Comparison of ENCODE assay signal across 26 cellular contexts in genomic region chr5:179160584-179160983, GRCh38.
A peak's percentile ranks its signal among the peaks of the same experiment; 100 is the strongest.
DNase-seq lines count a peak whose midpoint lies in the region; ATAC-seq and TF ChIP-seq lines count a peak whose summit lies in the region.
"Had no signal": no experiment of that assay in that cellular context is flagged by ENCODE, and none has a peak within 500 bp of the region (broad histone marks: within the 10 kb centered on the region; RNA-seq: fewer than 3 reads in every experiment).

No MANE protein-coding gene starts in this region.

- no peaks in the 10 kb centered on the region for H3K4me1 ChIP-seq in GM23248 (ENCODE audit: insufficient read depth)
- no peaks in the 10 kb centered on the region for H3K4me1 ChIP-seq in PC-3 (ENCODE audit: insufficient read depth, low read length)

- H3K9me3 Mint-ChIP-seq in CD14-positive monocyte: peaks cover 5 to 37% (median 25%) of the 10 kb centered on the region in 7 donors
- peaks cover 13% of the 10 kb centered on the region for H3K9me3 Mint-ChIP-seq in activated CD4-positive, alpha-beta memory T cell treated with anti-CD3 and anti-CD28 coated beads for 36 hours
- H3K9me3 Mint-ChIP-seq: immature natural killer cell had no signal

- in situ Hi-C loops in GM23248 (cut with MboI): loop anchor here (10.0 kb wide), 2 partner anchors 184 to 334 kb away; partner anchors contain the start of gene ADAMTS2

- no peak for TF ChIP-seq CTCF in CD14-positive monocyte (IDR thresholded peaks at IDR 0.05)
- TF ChIP-seq CTCF in PC-3 (conservative IDR thresholded peaks at IDR 0.05; ENCODE audit: low read depth, low read length): no peak
- no peak for TF ChIP-seq CTCF in GM20000 (IDR thresholded peaks at IDR 0.05; ENCODE audit: extremely low read depth, missing control alignments)
- no peak for TF ChIP-seq CTCF in RWPE1 (conservative IDR thresholded peaks at IDR 0.05; ENCODE audit: low read depth)

- H3K36me3 ChIP-seq in GM23248 (ENCODE audit: low read depth) (0 out of 2 replicates have a peak, but pooled peaks cover 8% of the 10 kb centered on the region), PC-3 (ENCODE audit: low read depth, low read length) (no peaks in the 10 kb centered on the region)

- POLR2A ChIA-PET in PC-3 (lab: Charles Lee; ENCODE audit: unreplicated experiment): no interaction called here
- POLR2A ChIA-PET in activated CD4-positive, alpha-beta memory T cell treated with anti-CD3 and anti-CD28 coated beads for 36 hours (lab: Charles Lee): no interaction called here
- POLR2A ChIA-PET in RWPE1 (lab: Yijun Ruan, JAX; ENCODE audit: low non-redundant PET): no interaction called here

- CTCF ChIA-PET in PC-3 (lab: Charles Lee): no interaction called here
- CTCF ChIA-PET in activated CD4-positive, alpha-beta memory T cell treated with anti-CD3 and anti-CD28 coated beads for 36 hours (lab: Charles Lee): no interaction called here
- CTCF ChIA-PET in RWPE1 (lab: Yijun Ruan, JAX): interaction anchor here (1.1 kb wide), 1 partner anchor 133 kb away, joined by 3 read pairs; no protein-coding TSS in a partner anchor

- no peaks in the 10 kb centered on the region for H4K20me1 ChIP-seq in GM23248 (ENCODE audit: insufficient read depth)
- H4K20me1 ChIP-seq in PC-3 (ENCODE audit: low read length): no peaks in the 10 kb centered on the region

- BruUV-seq in PC-3 (replicated peaks; lab: Mats Ljungman, UMichigan): no TSS peak

- H3K9ac ChIP-seq in GM23248: no peak overlapping the region
- no peak overlapping the region for H3K9ac ChIP-seq in PC-3 (ENCODE audit: low read length)
- H3K9ac ChIP-seq: KMS-11 had no signal

- no peak for ATAC-seq in PC-3
- ATAC-seq: esophagus mucosa, left lobe of liver had no signal

- no peaks in the 10 kb centered on the region for H3K4me1 Mint-ChIP-seq in CD14-positive monocyte
- H3K4me1 Mint-ChIP-seq in activated CD4-positive, alpha-beta memory T cell treated with anti-CD3 and anti-CD28 coated beads for 36 hours (ENCODE audit: low read depth): no peaks in the 10 kb centered on the region
- H3K4me1 Mint-ChIP-seq: activated naive CD8-positive, alpha-beta T cell treated with anti-CD3 and anti-CD28 coated beads, Interleukin-2, amount 10 ng/mL, durations not matched to agents 7 days and 5 days; endodermal cell; immature natural killer cell had no signal

- no peaks in the 10 kb centered on the region for H3K27me3 ChIP-seq in GM23248 (replicated peaks; ENCODE audit: insufficient read depth)
- no peaks in the 10 kb centered on the region; the same call in 1 of the 2 replicates for H3K27me3 ChIP-seq in PC-3 (ENCODE audit: low read length)

- H3K4me3 Mint-ChIP-seq in CD14-positive monocyte: no peak overlapping the region
- H3K4me3 Mint-ChIP-seq in activated CD4-positive, alpha-beta memory T cell treated with anti-CD3 and anti-CD28 coated beads for 36 hours: no peak overlapping the region
- H3K4me3 Mint-ChIP-seq: activated naive CD8-positive, alpha-beta T cell treated with anti-CD3 and anti-CD28 coated beads, Interleukin-2, amount 10 ng/mL, durations not matched to agents 7 days and 5 days; endodermal cell; immature natural killer cell had no signal

- H3K9me2 ChIP-seq in GM23248 (ENCODE audit: insufficient read depth): no peaks in the 10 kb centered on the region
- no peaks in the 10 kb centered on the region for H3K9me2 ChIP-seq in PC-3 (replicated peaks; ENCODE audit: low read length)

- peaks cover 7 to 21% (median 12%) of the 10 kb centered on the region in 3 donors for H3K27me3 Mint-ChIP-seq in CD14-positive monocyte (ENCODE audit: low read depth in 3 of 3)
- peaks cover 4% of the 10 kb centered on the region for H3K27me3 Mint-ChIP-seq in activated CD4-positive, alpha-beta memory T cell treated with anti-CD3 and anti-CD28 coated beads for 36 hours
- H3K27me3 Mint-ChIP-seq: activated naive CD8-positive, alpha-beta T cell treated with anti-CD3 and anti-CD28 coated beads, Interleukin-2, amount 10 ng/mL, durations not matched to agents 7 days and 5 days had no signal

- DNase-seq in CD14-positive monocyte (ENCODE audit: low spot score) (peak; percentile 20), GM23248 (peak; percentile 42), PC-3 (peak; percentile 4), islet precursor cell (peak; percentile 9), GM20000 (ENCODE audit: low spot score) (no peak), RWPE1 (ENCODE audit: low spot score) (no peak)
- no peak for DNase-seq in activated CD4-positive, alpha-beta memory T cell treated with anti-CD3 and anti-CD28 coated beads for 36 hours
- no peak for DNase-seq in effector CD4-positive, alpha-beta T cell
- DNase-seq: activated gamma-delta T cell; Calu3; caudate nucleus; endodermal cell; hippocampal formation; immature natural killer cell; NCI-H146; NCI-H510A; PC-9; SIG-M5; stimulated activated naive CD4-positive, alpha-beta T cell; SW 1271; T-helper 9 cell had no signal

- no peaks in the 10 kb centered on the region for H3F3A ChIP-seq in GM23248 (ENCODE audit: insufficient read depth)
- no peaks in the 10 kb centered on the region for H3F3A ChIP-seq in PC-3 (ENCODE audit: low read length, unreplicated experiment)

- H3K4me2 ChIP-seq in GM23248 (ENCODE audit: unreplicated experiment): no peak overlapping the region
- H3K4me2 ChIP-seq in PC-3 (ENCODE audit: low read length): no peak overlapping the region
- H3K4me2 ChIP-seq: KMS-11, PC-9 had no signal

- intact Hi-C loops in CD14-positive monocyte (cut with micrococcal nuclease): no loop called here
- intact Hi-C loops in PC-3 (cut with micrococcal nuclease): no loop called here
- intact Hi-C loops in activated CD4-positive, alpha-beta memory T cell treated with anti-CD3 and anti-CD28 coated beads for 36 hours (cut with micrococcal nuclease): no loop called here

- 78 to 79% methylated on average over 3 of the region's 3 CpGs for WGBS in GM23248 (ENCODE audit: low coverage in 1 of 2, low lambda C conversion rate in 2 of 2, missing lambda C conversion rate in 2 of 2), 2 experiments

- H3K9me3 ChIP-seq in GM23248 (ENCODE audit: low read depth): no peaks in the 10 kb centered on the region
- no peaks in the 10 kb centered on the region for H3K9me3 ChIP-seq in PC-3 (ENCODE audit: low read length)

- H3K27ac Mint-ChIP-seq in CD14-positive monocyte: no peak overlapping the region
- no peak overlapping the region for H3K27ac Mint-ChIP-seq in activated CD4-positive, alpha-beta memory T cell treated with anti-CD3 and anti-CD28 coated beads for 36 hours
- H3K27ac Mint-ChIP-seq: activated naive CD8-positive, alpha-beta T cell treated with anti-CD3 and anti-CD28 coated beads, Interleukin-2, amount 10 ng/mL, durations not matched to agents 7 days and 5 days; endodermal cell; immature natural killer cell had no signal

- H3K79me2 ChIP-seq in GM23248 (ENCODE audit: insufficient read depth): 0 out of 2 replicates have a peak, but pooled peaks cover 5% of the 10 kb centered on the region
- H3K79me2 ChIP-seq in PC-3 (ENCODE audit: low read length): no peaks in the 10 kb centered on the region

- H2AFZ ChIP-seq in GM23248 (no peak overlapping the region), PC-3 (ENCODE audit: low read length) (no peak overlapping the region)
- H2AFZ ChIP-seq: PC-9 had no signal

- H3K27ac ChIP-seq in GM23248 (no peak overlapping the region), PC-3 (ENCODE audit: low read length) (no peak overlapping the region), RWPE1 (no peak overlapping the region)
- H3K27ac ChIP-seq: C4-2B, KMS-11, PC-9 had no signal

- H3K4me3 ChIP-seq in GM23248 (no peak overlapping the region), PC-3 (ENCODE audit: low read length) (no peak overlapping the region)
- H3K4me3 ChIP-seq: PC-9 had no signal

- no peaks in the 10 kb centered on the region for H3K36me3 Mint-ChIP-seq in CD14-positive monocyte
- no peaks in the 10 kb centered on the region for H3K36me3 Mint-ChIP-seq in activated CD4-positive, alpha-beta memory T cell treated with anti-CD3 and anti-CD28 coated beads for 36 hours
- H3K36me3 Mint-ChIP-seq: activated naive CD8-positive, alpha-beta T cell treated with anti-CD3 and anti-CD28 coated beads, Interleukin-2, amount 10 ng/mL, durations not matched to agents 7 days and 5 days; immature natural killer cell had no signal

Comparison
In these comparisons a context has a peak if more than half of its experiments do, and no peak if none do; other contexts are left out.
1. DNase-seq: peak in CD14-positive monocyte (single experiment), GM23248 (single experiment), PC-3 (single experiment) and islet precursor cell (single experiment); none in GM20000 (single experiment), activated CD4-positive, alpha-beta memory T cell treated with anti-CD3 and anti-CD28 coated beads for 36 hours (single experiment), effector CD4-positive, alpha-beta T cell (single experiment) and RWPE1 (single experiment).